In the genomic region with DNA sequence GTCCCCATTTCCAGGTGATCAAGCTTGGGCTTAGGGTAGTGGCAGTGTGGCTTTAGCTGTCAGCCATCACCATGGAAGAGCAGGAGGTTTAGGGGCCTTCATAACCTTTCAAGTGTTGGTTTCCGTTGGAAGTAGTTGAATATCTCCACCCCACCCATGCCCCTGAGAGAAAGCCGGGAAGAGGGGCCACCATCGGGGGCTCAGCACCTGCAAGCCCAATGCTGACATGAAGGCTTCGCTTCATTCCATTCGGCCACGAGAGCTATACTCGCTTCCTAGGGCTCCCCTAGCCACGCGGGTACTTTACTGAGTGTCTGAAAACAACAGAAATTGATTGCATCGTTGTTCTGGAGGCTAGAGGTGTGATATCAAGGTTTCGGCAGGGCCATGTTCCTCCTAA, we compare ENCODE assay signal across 19 cellular contexts.
"Had no signal": no experiment of that assay in that cellular context is flagged by ENCODE, and none has a peak within 500 bp of the region (broad histone marks: within the 10 kb centered on the region; RNA-seq: fewer than 3 reads in every experiment).

No MANE protein-coding gene starts in this region.

- H3K27ac ChIP-seq: colonic mucosa, foreskin keratinocyte, hepatocyte, pancreas, tibial artery had no signal

- H3K36me3 Mint-ChIP-seq: natural killer cell had no signal

- ATAC-seq: foreskin keratinocyte, left cardiac atrium, pancreas, right cardiac atrium had no signal

- H3K27me3 ChIP-seq: colonic mucosa, foreskin keratinocyte, hepatocyte, pancreas, tibial artery had no signal

- H3K36me3 ChIP-seq: colonic mucosa, pancreas, tibial artery had no signal

- H3K9me3 ChIP-seq: colonic mucosa, pancreas, tibial artery had no signal

- H3K4me3 Mint-ChIP-seq: endodermal cell; mesothelial cell of epicardium; stimulated activated naive CD8-positive, alpha-beta T cell treated with anti-CD3 and anti-CD28 coated beads, Interleukin-15, Interleukin-2, amounts not matched to agents 100 ng/mL and 50 ng/mL, for 24 hours had no signal

- H3K4me3 ChIP-seq: colonic mucosa, hepatocyte, pancreas, smooth muscle cell, tibial artery had no signal

- H3K9me3 Mint-ChIP-seq: mesothelial cell of epicardium; natural killer cell; stimulated activated naive CD8-positive, alpha-beta T cell treated with anti-CD3 and anti-CD28 coated beads, Interleukin-15, Interleukin-2, amounts not matched to agents 100 ng/mL and 50 ng/mL, for 24 hours had no signal

- DNase-seq: colonic mucosa; effector CD4-positive, alpha-beta T cell; endodermal cell; erythroblast; foreskin keratinocyte; kidney; left cardiac atrium; mammary epithelial cell; natural killer cell; occipital lobe; right cardiac atrium; stimulated activated CD4-positive, alpha-beta T cell treated with anti-CD3 and anti-CD28 coated beads, Interleukin-2, amount 100 ng/mL, for 48 hours; tibial artery had no signal

- H3K27ac Mint-ChIP-seq: endodermal cell; mesothelial cell of epicardium; natural killer cell; progenitor cell of endocrine pancreas; stimulated activated naive CD8-positive, alpha-beta T cell treated with anti-CD3 and anti-CD28 coated beads, Interleukin-15, Interleukin-2, amounts not matched to agents 100 ng/mL and 50 ng/mL, for 24 hours had no signal

- H3K27me3 Mint-ChIP-seq: progenitor cell of endocrine pancreas; stimulated activated naive CD8-positive, alpha-beta T cell treated with anti-CD3 and anti-CD28 coated beads, Interleukin-15, Interleukin-2, amounts not matched to agents 100 ng/mL and 50 ng/mL, for 24 hours had no signal
